9 cellular contexts compared by ENCODE assay signal in genomic region chr1:35707253-35708178, GRCh38. TPM values are rescaled to one million over a fixed set of nuclear protein-coding genes. Genes with fewer than 3 reads are reported as not detected.
A peak's percentile ranks its signal among the peaks of the same experiment; 100 is the strongest.
DNase-seq lines count a peak whose midpoint lies in the region; ATAC-seq and TF ChIP-seq lines count a peak whose summit lies in the region.
"Had no signal": no experiment of that assay in that cellular context is flagged by ENCODE, and none has a peak within 500 bp of the region (broad histone marks: within the 10 kb centered on the region; RNA-seq: fewer than 3 reads in every experiment).

No MANE protein-coding gene starts in this region.

- ATAC-seq in CD8-positive, alpha-beta T cell = peak; percentile 62
- ATAC-seq in GM18498 (IDR thresholded peaks at IDR 0.05; ENCODE audit: unreplicated experiment) = no peak
- ATAC-seq: HCT116 had no signal

- H3K4me3 Mint-ChIP-seq in CD8-positive, alpha-beta T cell = peak overlapping the region; percentile 83
- peak overlapping the region; percentile 67 for H3K4me3 Mint-ChIP-seq in mesothelial cell of epicardium

- H3K36me3 Mint-ChIP-seq in CD8-positive, alpha-beta T cell = no peaks in the 10 kb centered on the region
- H3K36me3 Mint-ChIP-seq in mesothelial cell of epicardium = no peaks in the 10 kb centered on the region

- no peak for TF ChIP-seq POLR2A in NB4 (IDR thresholded peaks at IDR 0.05; ENCODE audit: extremely low read depth, insufficient read length)

- H3K4me1 ChIP-seq in CD8-positive, alpha-beta T cell (ENCODE audit: insufficient read depth, low read length) = peaks cover 15% of the 10 kb centered on the region

- H3K4me1 Mint-ChIP-seq in CD8-positive, alpha-beta T cell (ENCODE audit: low read depth) = peaks cover 20% of the 10 kb centered on the region
- H3K4me1 Mint-ChIP-seq in mesothelial cell of epicardium = peaks cover 17% of the 10 kb centered on the region

- H3K36me3 ChIP-seq in CD8-positive, alpha-beta T cell (ENCODE audit: insufficient read depth, low read length) = no peaks in the 10 kb centered on the region

- CTCF ChIA-PET in CD8-positive, alpha-beta T cell (lab: Charles Lee) = interaction anchor here (0.8 to 2.8 kb wide), 4 partner anchors 8 to 255 kb away, joined by 3 to 9 read pairs (median 4); no protein-coding TSS in a partner anchor

- no peaks in the 10 kb centered on the region for H3K9me3 ChIP-seq in CD8-positive, alpha-beta T cell (ENCODE audit: low read length)

- H3K4me3 ChIP-seq in CD8-positive, alpha-beta T cell (ENCODE audit: low read depth, low read length) = peak overlapping the region; percentile 50
- H3K4me3 ChIP-seq in NB4 (ENCODE audit: low read depth, low read length) = no peak overlapping the region

- no peak overlapping the region for H3K27ac Mint-ChIP-seq in CD8-positive, alpha-beta T cell
- peak overlapping the region; percentile 37 for H3K27ac Mint-ChIP-seq in mesothelial cell of epicardium

- no peak for TF ChIP-seq CTCF in CD8-positive, alpha-beta T cell (IDR thresholded peaks at IDR 0.05)
- TF ChIP-seq CTCF in NB4 (IDR thresholded peaks at IDR 0.05; ENCODE audit: low read depth, low read length) (no peak), mesothelial cell of epicardium (IDR thresholded peaks at IDR 0.05; ENCODE audit: unreplicated experiment) (no peak)

- POLR2A ChIA-PET in CD8-positive, alpha-beta T cell (lab: Charles Lee) = interaction anchor here (0.6 kb wide), 2 partner anchors 9 to 222 kb away, joined by 3 to 4 read pairs; no protein-coding TSS in a partner anchor

- peaks cover 6% of the 10 kb centered on the region for H3K27me3 ChIP-seq in CD8-positive, alpha-beta T cell (ENCODE audit: insufficient read depth, low read length)

- peaks cover 39% of the 10 kb centered on the region for H3K27me3 Mint-ChIP-seq in CD8-positive, alpha-beta T cell (ENCODE audit: low read depth)
- H3K27me3 Mint-ChIP-seq in mesothelial cell of epicardium (ENCODE audit: low read depth) = peaks cover 42% of the 10 kb centered on the region

- H3K9me3 Mint-ChIP-seq in CD8-positive, alpha-beta T cell = no peaks in the 10 kb centered on the region
- H3K9me3 Mint-ChIP-seq in mesothelial cell of epicardium = no peaks in the 10 kb centered on the region

- DNase-seq in CD8-positive, alpha-beta T cell = peak in 4 of 7 experiments; percentile 21 to 57 (median 45)
- peak; percentile 60 for DNase-seq in NB4 (ENCODE audit: low read depth)
- DNase-seq in activated CD4-positive, alpha-beta T cell treated with anti-CD3 and anti-CD28 coated beads for 4 hours = peak; percentile 33 to 55
- DNase-seq in effector CD8-positive, alpha-beta T cell (lab: John Stamatoyannopoulos, UW) = peak; percentile 7
- peak; percentile 43 for DNase-seq in mesothelial cell of epicardium (ENCODE audit: low spot score in 2 of 2, unreplicated experiment in 2 of 2)
- peak in 28 of 49 donors; percentile 3 to 64 (median 17) for DNase-seq in substantia nigra (lab: John Stamatoyannopoulos, UW)
- no peak for DNase-seq in HK-2 (ENCODE audit: unreplicated experiment)

- H3K27ac ChIP-seq in CD8-positive, alpha-beta T cell (ENCODE audit: low read depth, low read length) = no peak overlapping the region
- no peak overlapping the region for H3K27ac ChIP-seq in substantia nigra (ENCODE audit: low read depth, low read length, poor library complexity, severe bottlenecking)

- intact Hi-C loops in CD8-positive, alpha-beta T cell (cut with DNase I, micrococcal nuclease) = no loop called here

RNA-seq across cellular contexts. Expression of gene C1orf216, which starts 11.2 kb away (rescaled TPM):
- 1 to 10 TPM; 2.6 to 3.2 TPM for total RNA-seq in CD8-positive, alpha-beta T cell
- total RNA-seq in mesothelial cell of epicardium = 10.7 to 11.9 TPM (median 11.2 TPM) in 3 replicates
